Comparison of ENCODE assay signal across 12 cellular contexts in genomic region chr10:59036311-59037017, GRCh38.
A peak's percentile ranks its signal among the peaks of the same experiment; 100 is the strongest.
DNase-seq lines count a peak whose midpoint lies in the region; ATAC-seq and TF ChIP-seq lines count a peak whose summit lies in the region.
"Had no signal": no experiment of that assay in that cellular context is flagged by ENCODE, and none has a peak within 500 bp of the region (broad histone marks: within the 10 kb centered on the region; RNA-seq: fewer than 3 reads in every experiment).

No MANE protein-coding gene starts in this region.

- no peaks in the 10 kb centered on the region for H3K27me3 ChIP-seq in duodenal mucosa (ENCODE audit: control insufficient read depth in 1 of 2, insufficient read depth in 2 of 2, low read length in 2 of 2)
- H3K27me3 ChIP-seq in transverse colon, result no peaks in the 10 kb centered on the region
- H3K27me3 ChIP-seq in gastrocnemius medialis, result no peaks in the 10 kb centered on the region
- H3K27me3 ChIP-seq: BLaER1 had no signal

- in situ Hi-C loops in transverse colon (cut with MboI; ENCODE audit: low pct_ligation_motif_present in 1 of 4, low pct_unique_long_range_greater_than_20kb in 1 of 4, low sequenced_read_pairs in 3 of 4), result no loop called here
- in situ Hi-C loops in gastrocnemius medialis (cut with MboI; ENCODE audit: low sequenced_read_pairs in 4 of 4), result no loop called here

- no peak for DNase-seq in DMS 273 (lab: John Stamatoyannopoulos, UW; ENCODE audit: unreplicated experiment)
- DNase-seq in transverse colon, result no peak
- no peak for DNase-seq in DMS153 (lab: John Stamatoyannopoulos, UW)
- DNase-seq in gastrocnemius medialis, result no peak
- DNase-seq: NCI-H2171 treated with DMSO at 0.1 percent for 48 hours had no signal

- no peaks in the 10 kb centered on the region for H3K9me3 ChIP-seq in duodenal mucosa (ENCODE audit: control insufficient read depth in 1 of 2, low read length in 2 of 2)
- no peaks in the 10 kb centered on the region for H3K9me3 ChIP-seq in transverse colon
- H3K9me3 ChIP-seq in gastrocnemius medialis, result no peaks in the 10 kb centered on the region
- H3K9me3 ChIP-seq: BLaER1 had no signal

- H3K27ac ChIP-seq in duodenal mucosa (ENCODE audit: low read depth, low read length) (peak overlapping the region; percentile 3), transverse colon (no peak overlapping the region), gastrocnemius medialis (no peak overlapping the region)
- H3K27ac ChIP-seq: BLaER1, RWPE1, thoracic aorta had no signal

- TF ChIP-seq EP300 in transverse colon (IDR thresholded peaks at IDR 0.05; ENCODE audit: low read depth), result no peak

- H3K4me3 ChIP-seq in duodenal mucosa (ENCODE audit: low read depth in 1 of 2, low read length in 2 of 2) (peak overlapping the region in 1 of 2 donors; percentile 23), transverse colon (no peak overlapping the region), gastrocnemius medialis (no peak overlapping the region)
- H3K4me3 ChIP-seq: BLaER1, thoracic aorta had no signal

- ATAC-seq in GM18511 (IDR thresholded peaks at IDR 0.05; ENCODE audit: unreplicated experiment) (peak; percentile 99), GM21367 (IDR thresholded peaks at IDR 0.05; ENCODE audit: unreplicated experiment) (peak; percentile 95), HG03039 (IDR thresholded peaks at IDR 0.05; ENCODE audit: unreplicated experiment) (peak; percentile 97), gastrocnemius medialis (no peak)

- H3K9ac ChIP-seq in duodenal mucosa (ENCODE audit: low read depth in 1 of 2, low read length in 2 of 2), result no peak overlapping the region
- H3K9ac ChIP-seq: BLaER1 had no signal

- TF ChIP-seq POLR2A in transverse colon (IDR thresholded peaks at IDR 0.05) (no peak), gastrocnemius medialis (IDR thresholded peaks at IDR 0.05) (no peak)

- H3K36me3 ChIP-seq in duodenal mucosa (ENCODE audit: control insufficient read depth in 1 of 2, insufficient read depth in 2 of 2, low read length in 2 of 2) (no peaks in the 10 kb centered on the region), transverse colon (no peaks in the 10 kb centered on the region), gastrocnemius medialis (no peaks in the 10 kb centered on the region)
- H3K36me3 ChIP-seq: BLaER1, thoracic aorta had no signal

- 72 to 82% methylated on average over 2 to 3 of the region's 3 CpGs for WGBS in transverse colon (ENCODE audit: low coverage in 1 of 2), 2 donors

- H3K4me1 ChIP-seq in duodenal mucosa (ENCODE audit: control insufficient read depth in 1 of 2, insufficient read depth in 2 of 2, low read length in 2 of 2), result peaks cover 7 to 13% of the 10 kb centered on the region in 2 donors
- H3K4me1 ChIP-seq in transverse colon, result peaks cover 0 to 4% (median 0%) of the 10 kb centered on the region in 4 donors
- peaks cover 0 to 5% of the 10 kb centered on the region in 2 donors for H3K4me1 ChIP-seq in gastrocnemius medialis
- H3K4me1 ChIP-seq: BLaER1 had no signal

- TF ChIP-seq CTCF in transverse colon (IDR thresholded peaks at IDR 0.05) (no peak), gastrocnemius medialis (IDR thresholded peaks at IDR 0.05 in 4 of 5, conservative IDR thresholded peaks at IDR 0.05 in 1 of 5) (no peak)

- intact Hi-C loops in transverse colon (cut with DNase I; ENCODE audit: low total_unique reads), result no loop called here
- intact Hi-C loops in gastrocnemius medialis (cut with DNase I; ENCODE audit: low total_unique reads), result no loop called here

Comparison
In these comparisons a context has a peak if more than half of its experiments do, and no peak if none do; other contexts are left out.
1. ATAC-seq: peak in GM18511 (single experiment), GM21367 (single experiment) and HG03039 (single experiment); none in gastrocnemius medialis (0 of 2).